ENCODE assay signal across 8 cellular contexts in the genomic region with DNA sequence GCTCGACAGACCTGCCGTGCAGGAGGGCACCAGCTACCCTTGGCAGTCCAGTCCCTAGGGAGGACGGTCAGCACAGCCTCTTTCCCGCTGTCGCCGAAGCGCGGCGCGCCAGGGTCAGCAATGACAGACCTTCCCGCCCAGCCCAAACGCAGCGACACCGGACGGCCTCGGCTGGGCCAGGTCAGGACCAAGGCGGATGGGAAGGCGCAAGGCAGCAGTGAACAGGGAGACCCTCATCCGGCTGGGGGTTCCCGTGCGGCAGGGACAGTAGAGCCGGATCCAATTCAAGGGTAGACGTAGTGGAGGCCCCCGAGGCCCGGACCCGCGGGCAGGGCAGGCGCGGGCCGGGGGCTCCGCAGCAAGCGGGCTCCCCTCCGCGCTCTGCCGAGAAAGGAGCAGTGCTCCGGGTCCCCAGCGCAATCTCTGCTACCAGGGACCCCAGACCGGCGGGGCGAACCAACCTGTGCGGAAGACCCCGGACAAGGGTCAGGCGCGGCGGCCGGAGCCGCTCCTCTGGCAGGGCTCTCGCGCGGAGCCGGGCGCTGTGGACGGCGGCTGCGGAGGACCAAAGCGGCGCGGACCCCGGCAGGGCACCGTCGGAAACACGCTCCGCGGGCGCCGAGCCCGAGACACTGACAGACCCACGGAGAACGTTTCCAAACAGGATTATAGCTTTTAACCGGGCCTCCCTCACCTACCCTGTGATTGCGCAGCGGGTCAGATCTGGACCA. TPM values are rescaled to one million over a fixed set of nuclear protein-coding genes. Genes with fewer than 3 reads are reported as not detected.
DNase-seq lines count a peak whose midpoint lies in the region; ATAC-seq and TF ChIP-seq lines count a peak whose summit lies in the region.

A gene with protein sequence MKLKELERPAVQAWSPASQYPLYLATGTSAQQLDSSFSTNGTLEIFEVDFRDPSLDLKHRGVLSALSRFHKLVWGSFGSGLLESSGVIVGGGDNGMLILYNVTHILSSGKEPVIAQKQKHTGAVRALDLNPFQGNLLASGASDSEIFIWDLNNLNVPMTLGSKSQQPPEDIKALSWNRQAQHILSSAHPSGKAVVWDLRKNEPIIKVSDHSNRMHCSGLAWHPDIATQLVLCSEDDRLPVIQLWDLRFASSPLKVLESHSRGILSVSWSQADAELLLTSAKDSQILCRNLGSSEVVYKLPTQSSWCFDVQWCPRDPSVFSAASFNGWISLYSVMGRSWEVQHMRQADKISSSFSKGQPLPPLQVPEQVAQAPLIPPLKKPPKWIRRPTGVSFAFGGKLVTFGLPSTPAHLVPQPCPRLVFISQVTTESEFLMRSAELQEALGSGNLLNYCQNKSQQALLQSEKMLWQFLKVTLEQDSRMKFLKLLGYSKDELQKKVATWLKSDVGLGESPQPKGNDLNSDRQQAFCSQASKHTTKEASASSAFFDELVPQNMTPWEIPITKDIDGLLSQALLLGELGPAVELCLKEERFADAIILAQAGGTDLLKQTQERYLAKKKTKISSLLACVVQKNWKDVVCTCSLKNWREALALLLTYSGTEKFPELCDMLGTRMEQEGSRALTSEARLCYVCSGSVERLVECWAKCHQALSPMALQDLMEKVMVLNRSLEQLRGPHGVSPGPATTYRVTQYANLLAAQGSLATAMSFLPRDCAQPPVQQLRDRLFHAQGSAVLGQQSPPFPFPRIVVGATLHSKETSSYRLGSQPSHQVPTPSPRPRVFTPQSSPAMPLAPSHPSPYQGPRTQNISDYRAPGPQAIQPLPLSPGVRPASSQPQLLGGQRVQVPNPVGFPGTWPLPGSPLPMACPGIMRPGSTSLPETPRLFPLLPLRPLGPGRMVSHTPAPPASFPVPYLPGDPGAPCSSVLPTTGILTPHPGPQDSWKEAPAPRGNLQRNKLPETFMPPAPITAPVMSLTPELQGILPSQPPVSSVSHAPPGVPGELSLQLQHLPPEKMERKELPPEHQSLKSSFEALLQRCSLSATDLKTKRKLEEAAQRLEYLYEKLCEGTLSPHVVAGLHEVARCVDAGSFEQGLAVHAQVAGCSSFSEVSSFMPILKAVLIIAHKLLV (minus strand): TSS at position 541 of the 731 bp plus-strand sequence. CDS start 2,909 bp downstream, outside the sequence.

- ATAC-seq in Panc1 (peak; percentile 42), GM19328 (IDR thresholded peaks at IDR 0.05; ENCODE audit: unreplicated experiment) (no peak), GM21723 (IDR thresholded peaks at IDR 0.05; ENCODE audit: unreplicated experiment) (no peak), GM21528 (IDR thresholded peaks at IDR 0.05; ENCODE audit: low FRiP score, unreplicated experiment) (no peak)

- H3K4me1 ChIP-seq in Panc1 (ENCODE audit: control insufficient read depth, insufficient read depth, low read length) (no peaks in the 10 kb centered on the region), esophagus (ENCODE audit: control insufficient read depth in 2 of 2, insufficient read depth in 2 of 2, low read length in 1 of 2) (peaks cover 0 to 3% of the 10 kb centered on the region in 2 donors), muscle layer of duodenum (ENCODE audit: control insufficient read depth in 1 of 2, insufficient read depth in 2 of 2, low read length in 2 of 2) (peaks cover 0 to 7% of the 10 kb centered on the region in 2 donors)

- no TSS peak for BruUV-seq in Panc1 (replicated peaks; lab: Mats Ljungman, UMichigan)

- WGBS in esophagus, 2 donors = 17 to 19% methylated on average over 69 to 72 of the region's 72 CpGs

- CTCF ChIA-PET in Panc1 (lab: Charles Lee) = interaction anchor here (0.6 to 1.6 kb wide), 22 partner anchors 8 to 359 kb away, joined by 3 to 21 read pairs (median 4); no protein-coding TSS in a partner anchor

- in situ Hi-C loops in Panc1 (cut with HindIII; ENCODE audit: low pct_unique_long_range_greater_than_20kb, low sequenced_read_pairs) = no loop called here

- H3K27ac ChIP-seq in Panc1 (ENCODE audit: low read length) (no peak within 1 kb of the TSS), esophagus (ENCODE audit: low read depth in 2 of 2, low read length in 1 of 2) (no peak within 1 kb of the TSS), muscle layer of duodenum (ENCODE audit: low read length) (no peak within 1 kb of the TSS)

- H3K27me3 ChIP-seq in Panc1 (ENCODE audit: control insufficient read depth, insufficient read depth, low read length) (no peaks in the 10 kb centered on the region), esophagus (ENCODE audit: control insufficient read depth in 1 of 2, insufficient read depth in 2 of 2, low read length in 2 of 2) (no peaks in the 10 kb centered on the region), muscle layer of duodenum (ENCODE audit: low read depth, low read length) (no peaks in the 10 kb centered on the region)

- H3K4me3 ChIP-seq in Panc1 (ENCODE audit: low read depth in 2 of 2, low read length in 2 of 2) (no peak within 1 kb of the TSS), esophagus (ENCODE audit: low read depth in 1 of 2, low read length in 2 of 2) (peak within 1 kb of the TSS; percentile 28 to 31), muscle layer of duodenum (ENCODE audit: low read depth in 1 of 2, low read length in 2 of 2) (peak within 1 kb of the TSS; percentile 30 to 69)

- H3K36me3 ChIP-seq in Panc1 (ENCODE audit: control insufficient read depth, insufficient read depth, low read length) (no peaks in the 10 kb centered on the region), esophagus (ENCODE audit: control insufficient read depth in 2 of 2, insufficient read depth in 2 of 2, low read length in 1 of 2) (peaks cover 6 to 14% of the 10 kb centered on the region in 2 donors), muscle layer of duodenum (ENCODE audit: control insufficient read depth in 1 of 2, insufficient read depth in 2 of 2, low read length in 2 of 2) (peaks cover 13 to 15% of the 10 kb centered on the region in 2 donors)

- H3K9me3 ChIP-seq in Panc1 (ENCODE audit: control insufficient read depth, insufficient read depth, low read depth, low read length) (no peaks in the 10 kb centered on the region), esophagus (ENCODE audit: control insufficient read depth in 2 of 2, insufficient read depth in 1 of 2, low read depth in 1 of 2, low read length in 1 of 2) (no peaks in the 10 kb centered on the region), muscle layer of duodenum (ENCODE audit: control insufficient read depth in 1 of 2, low read length in 2 of 2) (no peaks in the 10 kb centered on the region)

- POLR2A ChIA-PET in Panc1 (lab: Charles Lee) = no interaction called here

- no peak for TF ChIP-seq CTCF in Panc1 (IDR thresholded peaks at IDR 0.05)

- DNase-seq in AG20443 (ENCODE audit: low spot score) (peak; percentile 38), Panc1 (ENCODE audit: low read depth, low spot score) (no peak)
- no peak for DNase-seq in stimulated activated CD4-positive, alpha-beta T cell treated with anti-CD3 and anti-CD28 coated beads, Interleukin-4, amount 100 ng/mL, for 4 hours

- intact Hi-C loops in Panc1 (cut with micrococcal nuclease; ENCODE audit: unreplicated experiment) = no loop called here

RNA-seq across cellular contexts. Expression of the gene that starts here (rescaled TPM):
- 17.8 TPM for total RNA-seq in Panc1 (2021; ENCODE audit: unreplicated experiment)
- polyA plus RNA-seq in Panc1 (2012; ENCODE audit: insufficient read length) = 12.2 TPM
- 1 to 10 TPM; 3.6 to 9.1 TPM for polyA plus RNA-seq in esophagus

Comparison
In these comparisons a context has a peak if more than half of its experiments do, and no peak if none do; other contexts are left out.
1. H3K4me3 ChIP-seq: peak in esophagus (2 of 2) and muscle layer of duodenum (2 of 2); none in Panc1 (0 of 2).